Comparison of ENCODE assay signal across 14 cellular contexts in genomic region chr2:212732860-212733259, GRCh38.
"Had no signal": no experiment of that assay in that cellular context is flagged by ENCODE, and none has a peak within 500 bp of the region (broad histone marks: within the 10 kb centered on the region; RNA-seq: fewer than 3 reads in every experiment).

No MANE protein-coding gene starts in this region.

- H3K9me3 Mint-ChIP-seq: activated naive CD4-positive, alpha-beta T cell treated with anti-CD3 and anti-CD28 coated beads, Interleukin-2, amount 50 U/mL, for 72 hours; activated T-cell treated with anti-CD3 and anti-CD28 coated beads, Interleukin-2, amount 50 U/mL, for 24 hours; neural crest cell; T-helper 2 cell treated with Interferon-gamma antibody and Interleukin-4, amounts not matched to agents 5 μg/mL and 100 μg/mL, for 36 hours had no signal

- H3K4me1 ChIP-seq: esophagus muscularis mucosa, foreskin keratinocyte, left ventricle myocardium inferior, pancreas, vagina had no signal

- H3K27ac ChIP-seq: esophagus muscularis mucosa, foreskin keratinocyte, left ventricle myocardium inferior, pancreas, tibial artery, vagina had no signal

- ATAC-seq: activated CD8-positive, alpha-beta memory T cell treated with anti-CD3 and anti-CD28 coated beads, Interleukin-2, amount 10 ng/mL, durations not matched to agents 7 days and 5 days; activated naive CD4-positive, alpha-beta T cell treated with anti-CD3 and anti-CD28 coated beads, Interleukin-2, amount 50 U/mL, for 72 hours; foreskin keratinocyte; pancreas had no signal

- H3K36me3 ChIP-seq: esophagus muscularis mucosa, left ventricle myocardium inferior, pancreas, tibial artery, vagina had no signal

- H3K27ac Mint-ChIP-seq: activated CD8-positive, alpha-beta memory T cell treated with anti-CD3 and anti-CD28 coated beads, Interleukin-2, amount 10 ng/mL, durations not matched to agents 7 days and 5 days; activated naive CD4-positive, alpha-beta T cell treated with anti-CD3 and anti-CD28 coated beads, Interleukin-2, amount 50 U/mL, for 72 hours; activated T-cell treated with anti-CD3 and anti-CD28 coated beads, Interleukin-2, amount 50 U/mL, for 24 hours; T-helper 2 cell treated with Interferon-gamma antibody and Interleukin-4, amounts not matched to agents 5 μg/mL and 100 μg/mL, for 36 hours had no signal

- H3K4me3 Mint-ChIP-seq: activated CD8-positive, alpha-beta memory T cell treated with anti-CD3 and anti-CD28 coated beads, Interleukin-2, amount 10 ng/mL, durations not matched to agents 7 days and 5 days; activated T-cell treated with anti-CD3 and anti-CD28 coated beads, Interleukin-2, amount 50 U/mL, for 24 hours; neural crest cell; T-helper 2 cell treated with Interferon-gamma antibody and Interleukin-4, amounts not matched to agents 5 μg/mL and 100 μg/mL, for 36 hours had no signal

- H3K27me3 ChIP-seq: esophagus muscularis mucosa, foreskin keratinocyte, pancreas, tibial artery, vagina had no signal

- H3K4me3 ChIP-seq: esophagus muscularis mucosa, left ventricle myocardium inferior, pancreas, tibial artery, vagina had no signal

- H3K36me3 Mint-ChIP-seq: activated CD8-positive, alpha-beta memory T cell treated with anti-CD3 and anti-CD28 coated beads, Interleukin-2, amount 10 ng/mL, durations not matched to agents 7 days and 5 days; activated naive CD4-positive, alpha-beta T cell treated with anti-CD3 and anti-CD28 coated beads, Interleukin-2, amount 50 U/mL, for 72 hours had no signal

- H3K4me1 Mint-ChIP-seq: neural crest cell had no signal

- FAIRE-seq: pancreas had no signal

- DNase-seq: activated CD4-positive, alpha-beta T cell treated with anti-CD3 and anti-CD28 coated beads, Interleukin-2, amount 50 U/mL, for 48 hours; activated CD4-positive, CD25-positive, alpha-beta regulatory T cell treated with anti-CD3 and anti-CD28 coated beads, Interleukin-2, amount 50 U/mL, for 72 hours; activated CD8-positive, alpha-beta memory T cell treated with anti-CD3 and anti-CD28 coated beads, Interleukin-2, amount 10 ng/mL, durations not matched to agents 7 days and 5 days; activated effector memory CD4-positive, alpha-beta T cell treated with anti-CD3 and anti-CD28 coated beads, Interleukin-2, amount 50 U/mL, for 16 hours; activated T-cell treated with anti-CD3 and anti-CD28 coated beads, Interleukin-2, amount 50 U/mL, for 24 hours; foreskin keratinocyte; left ventricle myocardium inferior; pancreas; tibial artery had no signal
